In genomic region chr6:34057191-34057590, GRCh38 we compare ENCODE assay signal across 16 cellular contexts.
"Had no signal": no experiment of that assay in that cellular context is flagged by ENCODE, and none has a peak within 500 bp of the region (broad histone marks: within the 10 kb centered on the region; RNA-seq: fewer than 3 reads in every experiment).

No MANE protein-coding gene starts in this region.

- H3K36me3 ChIP-seq: esophagus squamous epithelium, gastroesophageal sphincter, ovary, thyroid gland had no signal

- H3K4me3 ChIP-seq: lung, smooth muscle cell had no signal

- H3K9me3 ChIP-seq: esophagus squamous epithelium, gastroesophageal sphincter, ovary, thyroid gland had no signal

- DNase-seq: effector memory CD8-positive, alpha-beta T cell; esophagus squamous epithelium; foreskin fibroblast; immature natural killer cell; mesenchymal stem cell; naive B cell; nucleus accumbens; right cardiac atrium; stimulated activated CD4-positive, alpha-beta T cell treated with anti-CD3 and anti-CD28 coated beads, Interleukin-2, amount 100 ng/mL, for 48 hours; stimulated activated naive CD4-positive, alpha-beta T cell treated with Interleukin-2 at 50 U/mL for 16 hours; thyroid gland had no signal

- H3K27ac ChIP-seq: epithelial cell of prostate had no signal

- H3K27me3 ChIP-seq: ovary, thyroid gland had no signal

- ATAC-seq: effector memory CD8-positive, alpha-beta T cell had no signal

- H3K4me2 ChIP-seq: smooth muscle cell had no signal
